In genomic region chr2:196166876-196167275, GRCh38 we compare ENCODE assay signal across 8 cellular contexts. TPM values are rescaled to one million over a fixed set of nuclear protein-coding genes. Genes with fewer than 3 reads are reported as not detected.
DNase-seq lines count a peak whose midpoint lies in the region; FAIRE-seq and TF ChIP-seq lines count a peak whose summit lies in the region.
"Had no signal": no experiment of that assay in that cellular context is flagged by ENCODE, and none has a peak within 500 bp of the region (broad histone marks: within the 10 kb centered on the region; RNA-seq: fewer than 3 reads in every experiment).

No MANE protein-coding gene starts in this region.

- no peak for TF ChIP-seq POLR2A in NB4 (IDR thresholded peaks at IDR 0.05; ENCODE audit: extremely low read depth, insufficient read length)

- DNase-seq in GM18507 (ENCODE audit: extremely low spot score, insufficient read length, low read depth): no peak
- peak; percentile 74 for DNase-seq in NB4 (ENCODE audit: low read depth)
- DNase-seq in cardiac fibroblast (ENCODE audit: low read depth in 2 of 2): peak; percentile 61 to 78
- DNase-seq in 8988T: no peak
- DNase-seq in ureter (ENCODE audit: low spot score): no peak
- no peak for DNase-seq in NCI-H146 (lab: John Stamatoyannopoulos, UW)

- H3K4me2 ChIP-seq in skeletal muscle satellite cell (ENCODE audit: low read length): peak overlapping the region; percentile 84

- peaks cover 30% of the 10 kb centered on the region for H3K4me1 ChIP-seq in skeletal muscle satellite cell (ENCODE audit: control insufficient read depth, insufficient read depth, low read length)

- H3K4me3 ChIP-seq in NB4 (ENCODE audit: low read depth, low read length) (peak overlapping the region; percentile 74), cardiac fibroblast (replicated peaks in 1 of 2; ENCODE audit: low read depth in 2 of 2, low read length in 2 of 2) (no peak overlapping the region), skeletal muscle satellite cell (ENCODE audit: low read length) (peak overlapping the region; percentile 96)
- H3K4me3 ChIP-seq: cardiac muscle cell had no signal

- no peaks in the 10 kb centered on the region for H3K27me3 ChIP-seq in skeletal muscle satellite cell (ENCODE audit: control insufficient read depth, insufficient read depth, low read length)

- no peaks in the 10 kb centered on the region for H3K9me3 ChIP-seq in skeletal muscle satellite cell (replicated peaks; ENCODE audit: low read length)

- H3K9ac ChIP-seq in skeletal muscle satellite cell (ENCODE audit: low read depth, low read length): peak overlapping the region; percentile 98

- peak; percentile 76 for FAIRE-seq in GM18507 (lab: Jason Lieb, UNC)

- TF ChIP-seq CTCF in NB4 (IDR thresholded peaks at IDR 0.05; ENCODE audit: low read depth, low read length): no peak
- no peak for TF ChIP-seq CTCF in cardiac fibroblast (IDR thresholded peaks at IDR 0.05; ENCODE audit: low read depth, low read length)

- peaks cover 29% of the 10 kb centered on the region for H3K36me3 ChIP-seq in skeletal muscle satellite cell (ENCODE audit: insufficient read depth, low read length)
- H3K36me3 ChIP-seq: cardiac muscle cell had no signal

RNA-seq across cellular contexts. Expression of gene STK17B, which starts 4.5 kb away (rescaled TPM):
- total RNA-seq in skeletal muscle satellite cell (2012; rRNA removed): 22.5 and 23.3 TPM in 2 replicates
- total RNA-seq in ureter: 29.7 TPM

Comparison
In these comparisons a context has a peak if more than half of its experiments do, and no peak if none do; other contexts are left out.
1. DNase-seq: peak in NB4 (single experiment) and cardiac fibroblast (2 of 2); none in GM18507 (single experiment), 8988T (single experiment), ureter (single experiment) and NCI-H146 (single experiment).
2. H3K4me3 ChIP-seq: peak in NB4 (single experiment) and skeletal muscle satellite cell (single experiment); none in cardiac fibroblast (0 of 2).